11 cellular contexts compared by ENCODE assay signal in genomic region chr16:14564323-14564722, GRCh38.
DNase-seq lines count a peak whose midpoint lies in the region; ATAC-seq and TF ChIP-seq lines count a peak whose summit lies in the region.
"Had no signal": no experiment of that assay in that cellular context is flagged by ENCODE, and none has a peak within 500 bp of the region (broad histone marks: within the 10 kb centered on the region; RNA-seq: fewer than 3 reads in every experiment).

No MANE protein-coding gene starts in this region.

- H3K36me3 Mint-ChIP-seq in nephron progenitor cell (ENCODE audit: low read depth) = peaks cover 2% of the 10 kb centered on the region

- peaks cover 13% of the 10 kb centered on the region for H3K4me1 Mint-ChIP-seq in nephron progenitor cell

- H3K4me3 ChIP-seq in duodenal mucosa (ENCODE audit: low read depth in 1 of 2, low read length in 2 of 2) = peak overlapping the region in 1 of 2 donors; percentile 31

- no peaks in the 10 kb centered on the region for H3K9me3 Mint-ChIP-seq in nephron progenitor cell
- H3K9me3 Mint-ChIP-seq: activated B cell treated with CpG ODN at 0.5 μM for 24 hours had no signal

- H3K27me3 ChIP-seq in duodenal mucosa (ENCODE audit: control insufficient read depth in 1 of 2, insufficient read depth in 2 of 2, low read length in 2 of 2) = no peaks in the 10 kb centered on the region

- peaks cover 31 to 34% of the 10 kb centered on the region in 2 donors for H3K4me1 ChIP-seq in duodenal mucosa (ENCODE audit: control insufficient read depth in 1 of 2, insufficient read depth in 2 of 2, low read length in 2 of 2)

- no peaks in the 10 kb centered on the region for H3K9me3 ChIP-seq in duodenal mucosa (ENCODE audit: control insufficient read depth in 1 of 2, low read length in 2 of 2)

- ATAC-seq in HG03175 (IDR thresholded peaks at IDR 0.05; ENCODE audit: unreplicated experiment) (no peak), HG03460 (IDR thresholded peaks at IDR 0.05; ENCODE audit: unreplicated experiment) (no peak)

- DNase-seq in DMS53 (lab: John Stamatoyannopoulos, UW) (peak; percentile 94), NCI-H2029 treated with DMSO at 0.1 percent for 48 hours (lab: John Stamatoyannopoulos, UW) (peak; percentile 74), nephron progenitor cell (no peak), NCI-H82 (lab: John Stamatoyannopoulos, UW) (no peak), Ammon's horn (ENCODE audit: low spot score) (no peak)
- DNase-seq: activated B cell treated with CpG ODN at 0.5 μM for 24 hours; effector CD4-positive, alpha-beta T cell; KBM-7 had no signal

- no peaks in the 10 kb centered on the region for H3K36me3 ChIP-seq in duodenal mucosa (ENCODE audit: control insufficient read depth in 1 of 2, insufficient read depth in 2 of 2, low read length in 2 of 2)

- no peak overlapping the region for H3K4me3 Mint-ChIP-seq in nephron progenitor cell
- H3K4me3 Mint-ChIP-seq: activated B cell treated with CpG ODN at 0.5 μM for 24 hours had no signal

- no peak for TF ChIP-seq CTCF in nephron progenitor cell (IDR thresholded peaks at IDR 0.05)

- H3K27me3 Mint-ChIP-seq in nephron progenitor cell (ENCODE audit: low read depth, poor library complexity) = no peaks in the 10 kb centered on the region
- H3K27me3 Mint-ChIP-seq: activated B cell treated with CpG ODN at 0.5 μM for 24 hours had no signal

- peak overlapping the region; percentile 3 to 40 for H3K9ac ChIP-seq in duodenal mucosa (ENCODE audit: low read depth in 1 of 2, low read length in 2 of 2)

- peak overlapping the region; percentile 18 for H3K27ac Mint-ChIP-seq in nephron progenitor cell
- H3K27ac Mint-ChIP-seq: activated B cell treated with CpG ODN at 0.5 μM for 24 hours had no signal

- H3K27ac ChIP-seq in duodenal mucosa (ENCODE audit: low read depth, low read length) = no peak overlapping the region

Comparison
In these comparisons a context has a peak if more than half of its experiments do, and no peak if none do; other contexts are left out.
1. DNase-seq: peak in DMS53 (single experiment) and NCI-H2029 treated with DMSO at 0.1 percent for 48 hours (single experiment); none in nephron progenitor cell (single experiment), NCI-H82 (single experiment) and Ammon's horn (single experiment).